In genomic region chr6:16162003-16162402, GRCh38 we compare ENCODE assay signal across 1 cellular context.
TF ChIP-seq lines count a peak whose summit lies in the region.

No MANE protein-coding gene starts in this region.

TF ChIP-seq in GM12878, 131 proteins besides CTCF, POLR2A, EP300 and RAD21 (continued from another document and continues in another):
- TF ChIP-seq PKNOX1 (IDR thresholded peaks at IDR 0.05), result no peak
- TF ChIP-seq CEBPZ (IDR thresholded peaks at IDR 0.05; ENCODE audit: low read depth, low read length), result no peak
- 0 out of 2 replicates have a peak, but pooled peaks have one; percentile 41 for TF ChIP-seq IKZF1 (conservative IDR thresholded peaks at IDR 0.05)
- no peak for TF ChIP-seq CBX5 (IDR thresholded peaks at IDR 0.05; ENCODE audit: low read depth)
- TF ChIP-seq ATF2 (IDR thresholded peaks at IDR 0.05; ENCODE audit: low read length), result no peak
- TF ChIP-seq RUNX3 (IDR thresholded peaks at IDR 0.05; ENCODE audit: low read length), result peak; percentile 93
- no peak for TF ChIP-seq ELK1 (IDR thresholded peaks at IDR 0.05; ENCODE audit: low read depth, low read length)
- TF ChIP-seq KDM1A (IDR thresholded peaks at IDR 0.05; ENCODE audit: borderline replicate concordance), result no peak
- 0 out of 2 replicates have a peak, but pooled peaks have one; percentile 22 for TF ChIP-seq NBN (IDR thresholded peaks at IDR 0.05)
- TF ChIP-seq ETV6 (conservative IDR thresholded peaks at IDR 0.05 in 1 of 2, IDR thresholded peaks at IDR 0.05 in 1 of 2; ENCODE audit: borderline replicate concordance in 1 of 2, low read depth in 1 of 2), result no peak
- no peak for TF ChIP-seq RBBP5 (conservative IDR thresholded peaks at IDR 0.05)
- no peak for TF ChIP-seq EED (IDR thresholded peaks at IDR 0.05; ENCODE audit: low read depth)
- no peak for TF ChIP-seq IRF5 (IDR thresholded peaks at IDR 0.05; ENCODE audit: borderline replicate concordance)
- no peak for TF ChIP-seq BCL11A (IDR thresholded peaks at IDR 0.05; ENCODE audit: low read depth, low read length)
- peak; percentile 40; the same call in 1 of the 2 replicates for TF ChIP-seq DPF2 (IDR thresholded peaks at IDR 0.05)
- no peak for TF ChIP-seq CEBPB (IDR thresholded peaks at IDR 0.05; ENCODE audit: borderline replicate concordance in 1 of 2, low read depth in 2 of 2, low read length in 2 of 2)
- TF ChIP-seq CBFB (IDR thresholded peaks at IDR 0.05; ENCODE audit: low read depth), result 0 out of 2 replicates have a peak, but pooled peaks have one; percentile 28
- TF ChIP-seq CHD1 (IDR thresholded peaks at IDR 0.05; ENCODE audit: low read depth, low read length), result no peak
- TF ChIP-seq NFXL1 (IDR thresholded peaks at IDR 0.05; ENCODE audit: borderline replicate concordance), result no peak
- TF ChIP-seq CREB1 (IDR thresholded peaks at IDR 0.05; ENCODE audit: low read depth), result no peak
- no peak for TF ChIP-seq SUZ12 (IDR thresholded peaks at IDR 0.05; ENCODE audit: unreplicated experiment)
- 0 out of 2 replicates have a peak, but pooled peaks have one; percentile 29 for TF ChIP-seq MLLT1 (IDR thresholded peaks at IDR 0.05)
- peak; percentile 33; the same call in 1 of the 2 replicates for TF ChIP-seq SPI1 (IDR thresholded peaks at IDR 0.05; ENCODE audit: borderline replicate concordance, insufficient read depth, low read depth, low read length)
- TF ChIP-seq TCF3 (IDR thresholded peaks at IDR 0.05; ENCODE audit: borderline replicate concordance, insufficient read depth, low read depth, low read length), result no peak
- no peak for TF ChIP-seq PAX8 (IDR thresholded peaks at IDR 0.05)
- TF ChIP-seq SKIL (IDR thresholded peaks at IDR 0.05; ENCODE audit: low read depth, poor library complexity, severe bottlenecking), result no peak
- TF ChIP-seq SRF (IDR thresholded peaks at IDR 0.05; ENCODE audit: low read depth in 2 of 2, low read length in 2 of 2), result no peak
- TF ChIP-seq TCF12 (IDR thresholded peaks at IDR 0.05; ENCODE audit: low read depth, low read length), result no peak
- TF ChIP-seq BHLHE40 (IDR thresholded peaks at IDR 0.05; ENCODE audit: borderline replicate concordance in 1 of 2, low read depth in 2 of 2, low read length in 1 of 2), result no peak
- peak; percentile 42 to 58; a peak in 2 of 4 replicates for TF ChIP-seq IKZF2 (IDR thresholded peaks at IDR 0.05)
- TF ChIP-seq ZNF622 (IDR thresholded peaks at IDR 0.05), result no peak
- TF ChIP-seq USF2 (IDR thresholded peaks at IDR 0.05; ENCODE audit: borderline replicate concordance, low read depth, low read length), result no peak
- no peak for TF ChIP-seq CUX1 (IDR thresholded peaks at IDR 0.05; ENCODE audit: insufficient replicate concordance, low read depth, low read length)
- TF ChIP-seq NR2F1 (conservative IDR thresholded peaks at IDR 0.05), result no peak
- no peak for TF ChIP-seq NRF1 (conservative IDR thresholded peaks at IDR 0.05; ENCODE audit: low read depth, low read length)
- no peak for TF ChIP-seq RFX5 (IDR thresholded peaks at IDR 0.05; ENCODE audit: low read depth, low read length)
- TF ChIP-seq NFYA (IDR thresholded peaks at IDR 0.05; ENCODE audit: borderline replicate concordance, low read depth, low read length), result no peak
- TF ChIP-seq E2F8 (IDR thresholded peaks at IDR 0.05; ENCODE audit: low read depth, partially characterized antibody), result no peak
